In the genomic region with DNA sequence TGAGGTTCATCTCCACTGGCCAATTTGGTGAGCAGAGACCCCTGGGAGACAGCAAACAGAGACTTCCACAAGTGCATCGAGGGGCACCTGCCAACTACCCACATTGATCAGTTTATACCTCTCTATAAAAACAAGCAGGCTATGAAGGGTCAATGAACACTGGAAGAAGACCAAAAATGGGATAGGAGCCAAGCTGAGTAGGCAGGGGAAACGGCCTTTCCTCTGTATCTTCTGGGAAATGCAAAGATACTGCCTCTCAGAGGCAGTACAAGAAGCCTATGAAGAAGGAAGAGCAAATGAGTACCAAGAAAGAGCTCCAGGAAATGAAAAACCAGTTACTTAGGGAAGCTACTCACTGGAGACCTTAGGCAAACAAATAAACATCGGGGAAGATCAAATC, we compare ENCODE assay signal across 40 cellular contexts.
"Had no signal": no experiment of that assay in that cellular context is flagged by ENCODE, and none has a peak within 500 bp of the region (broad histone marks: within the 10 kb centered on the region; RNA-seq: fewer than 3 reads in every experiment).

No MANE protein-coding gene starts in this region.

- H3K27me3 ChIP-seq: ascending aorta, cardiac muscle cell had no signal

- H3K36me3 Mint-ChIP-seq: brain, WTC11 had no signal

- H3K36me3 ChIP-seq: ascending aorta, cardiac muscle cell, WERI-Rb-1 had no signal

- H3K4me3 Mint-ChIP-seq: activated CD4-positive, alpha-beta memory T cell treated with anti-CD3 and anti-CD28 coated beads, Interleukin-2, amount 10 ng/mL, durations not matched to agents 7 days and 5 days; activated CD4-positive, alpha-beta T cell treated with anti-CD3 and anti-CD28 coated beads for 36 hours; activated CD4-positive, alpha-beta T cell treated with anti-CD3 and anti-CD28 coated beads, Interleukin-2, amount 10 ng/mL, durations not matched to agents 7 days and 5 days; activated CD8-positive, alpha-beta memory T cell treated with anti-CD3 and anti-CD28 coated beads, Interleukin-2, amount 10 ng/mL, durations not matched to agents 7 days and 5 days; activated CD8-positive, alpha-beta T cell treated with anti-CD3 and anti-CD28 coated beads, Interleukin-2, amount 10 ng/mL, durations not matched to agents 7 days and 5 days; activated naive CD4-positive, alpha-beta T cell treated with anti-CD3 and anti-CD28 coated beads, Interleukin-2, amount 10 ng/mL, durations not matched to agents 7 days and 5 days; activated naive CD4-positive, alpha-beta T cell treated with anti-CD3 and anti-CD28 coated beads, Interleukin-2, amount 50 U/mL, for 24 hours; activated naive CD8-positive, alpha-beta T cell; activated naive CD8-positive, alpha-beta T cell treated with anti-CD3 and anti-CD28 coated beads, Interleukin-2, amount 10 ng/mL, durations not matched to agents 7 days and 5 days; activated naive CD8-positive, alpha-beta T cell treated with anti-CD3 and anti-CD28 coated beads, Interleukin-2, amount 50 U/mL, for 24 hours; activated T-cell treated with anti-CD3 and anti-CD28 coated beads, Interleukin-2, amount 50 U/mL, for 24 hours; brain; central memory CD8-positive, alpha-beta T cell; T-helper 1 cell treated with Interleukin-12 subunit alpha and Interleukin-12 subunit beta and Interleukin-4 antibody, amounts not matched to agents 30 μg/mL and 1 μg/mL, for 36 hours; T-helper 2 cell treated with Interferon-gamma antibody and Interleukin-4, amounts not matched to agents 5 μg/mL and 100 μg/mL, for 36 hours; WTC11 had no signal

- H3K9me3 Mint-ChIP-seq: activated CD4-positive, alpha-beta memory T cell treated with anti-CD3 and anti-CD28 coated beads, Interleukin-2, amount 10 ng/mL, durations not matched to agents 7 days and 5 days; activated CD4-positive, alpha-beta T cell treated with anti-CD3 and anti-CD28 coated beads, Interleukin-2, amount 10 ng/mL, durations not matched to agents 7 days and 5 days; activated naive CD4-positive, alpha-beta T cell treated with anti-CD3 and anti-CD28 coated beads, Interleukin-2, amount 10 ng/mL, durations not matched to agents 7 days and 5 days; activated naive CD4-positive, alpha-beta T cell treated with anti-CD3 and anti-CD28 coated beads, Interleukin-2, amount 50 U/mL, for 24 hours; activated naive CD8-positive, alpha-beta T cell treated with anti-CD3 and anti-CD28 coated beads, Interleukin-2, amount 10 ng/mL, durations not matched to agents 7 days and 5 days; activated naive CD8-positive, alpha-beta T cell treated with anti-CD3 and anti-CD28 coated beads, Interleukin-2, amount 50 U/mL, for 24 hours; activated T-helper 2 cell treated with anti-CD3 and anti-CD28 coated beads, Interferon-gamma antibody, Interleukin-2, Interleukin-4, amounts not matched to agents 10 μg/mL and 5 μg/mL and 100 μg/mL, durations not matched to agents 14 hours and 24 hours and 36 hours; central memory CD8-positive, alpha-beta T cell; T-helper 1 cell treated with Interleukin-12 subunit alpha and Interleukin-12 subunit beta and Interleukin-4 antibody, amounts not matched to agents 30 μg/mL and 1 μg/mL, for 36 hours; T-helper 2 cell treated with Interferon-gamma antibody and Interleukin-4, amounts not matched to agents 5 μg/mL and 100 μg/mL, for 36 hours had no signal

- DNase-seq: activated CD4-positive, alpha-beta memory T cell treated with anti-CD3 and anti-CD28 coated beads, Interleukin-2, amount 10 ng/mL, durations not matched to agents 7 days and 5 days; activated CD4-positive, alpha-beta T cell treated with anti-CD3 and anti-CD28 coated beads for 1 hour; activated CD4-positive, alpha-beta T cell treated with anti-CD3 and anti-CD28 coated beads for 36 hours; activated CD4-positive, alpha-beta T cell treated with anti-CD3 and anti-CD28 coated beads for 48 hours; activated CD4-positive, alpha-beta T cell treated with anti-CD3 and anti-CD28 coated beads, Interleukin-2, amount 10 ng/mL, durations not matched to agents 7 days and 5 days; activated CD4-positive, alpha-beta T cell treated with anti-CD3 and anti-CD28 coated beads, Interleukin-2, amount 50 U/mL, for 48 hours; activated CD4-positive, CD25-positive, alpha-beta regulatory T cell; activated CD8-positive, alpha-beta memory T cell treated with anti-CD3 and anti-CD28 coated beads for 24 hours; activated CD8-positive, alpha-beta memory T cell treated with anti-CD3 and anti-CD28 coated beads, Interleukin-2, amount 10 ng/mL, durations not matched to agents 7 days and 5 days; activated CD8-positive, alpha-beta memory T cell treated with anti-CD3 and anti-CD28 coated beads, Interleukin-2, amount 50 U/mL, for 48 hours; activated CD8-positive, alpha-beta T cell treated with anti-CD3 and anti-CD28 coated beads, Interleukin-2, amount 10 ng/mL, durations not matched to agents 7 days and 5 days; activated effector memory CD4-positive, alpha-beta T cell treated with Interleukin-2 at 50 U/mL for 16 hours; activated gamma-delta T cell; activated naive CD4-positive, alpha-beta T cell treated with anti-CD3 and anti-CD28 coated beads, Interleukin-2, amount 10 ng/mL, durations not matched to agents 7 days and 5 days; activated naive CD4-positive, alpha-beta T cell treated with Interleukin-2 at 50 U/mL for 16 hours; activated naive CD8-positive, alpha-beta T cell treated with anti-CD3 and anti-CD28 coated beads, Interleukin-2, amount 10 ng/mL, durations not matched to agents 7 days and 5 days; activated naive CD8-positive, alpha-beta T cell treated with anti-CD3 and anti-CD28 coated beads, Interleukin-2, amount 50 U/mL, for 24 hours; activated T-cell treated with anti-CD3 and anti-CD28 coated beads, Interleukin-2, amount 50 U/mL, for 24 hours; activated T-cell treated with anti-CD3 and anti-CD28 coated beads, Interleukin-2, amount 50 U/mL, for 48 hours; amygdala; anterior cingulate cortex; caudate nucleus; cerebellar nuclear complex; T-helper 1 cell; T-helper 2 cell; T-helper 9 cell; WERI-Rb-1 had no signal

- H3K27ac Mint-ChIP-seq: activated CD4-positive, alpha-beta memory T cell treated with anti-CD3 and anti-CD28 coated beads, Interleukin-2, amount 10 ng/mL, durations not matched to agents 7 days and 5 days; activated CD4-positive, alpha-beta T cell treated with anti-CD3 and anti-CD28 coated beads for 36 hours; activated CD4-positive, alpha-beta T cell treated with anti-CD3 and anti-CD28 coated beads, Interleukin-2, amount 10 ng/mL, durations not matched to agents 7 days and 5 days; activated CD8-positive, alpha-beta memory T cell treated with anti-CD3 and anti-CD28 coated beads, Interleukin-2, amount 10 ng/mL, durations not matched to agents 7 days and 5 days; activated CD8-positive, alpha-beta T cell treated with anti-CD3 and anti-CD28 coated beads, Interleukin-2, amount 10 ng/mL, durations not matched to agents 7 days and 5 days; activated naive CD4-positive, alpha-beta T cell treated with anti-CD3 and anti-CD28 coated beads, Interleukin-2, amount 10 ng/mL, durations not matched to agents 7 days and 5 days; activated naive CD4-positive, alpha-beta T cell treated with anti-CD3 and anti-CD28 coated beads, Interleukin-2, amount 50 U/mL, for 24 hours; activated naive CD8-positive, alpha-beta T cell; activated naive CD8-positive, alpha-beta T cell treated with anti-CD3 and anti-CD28 coated beads, Interleukin-2, amount 10 ng/mL, durations not matched to agents 7 days and 5 days; activated naive CD8-positive, alpha-beta T cell treated with anti-CD3 and anti-CD28 coated beads, Interleukin-2, amount 50 U/mL, for 24 hours; activated T-cell treated with anti-CD3 and anti-CD28 coated beads, Interleukin-2, amount 50 U/mL, for 24 hours; activated T-helper 2 cell treated with anti-CD3 and anti-CD28 coated beads, Interferon-gamma antibody, Interleukin-2, Interleukin-4, amounts not matched to agents 10 μg/mL and 5 μg/mL and 100 μg/mL, durations not matched to agents 14 hours and 24 hours and 36 hours; brain; T-helper 1 cell treated with Interleukin-12 subunit alpha and Interleukin-12 subunit beta and Interleukin-4 antibody, amounts not matched to agents 30 μg/mL and 1 μg/mL, for 36 hours; T-helper 2 cell treated with Interferon-gamma antibody and Interleukin-4, amounts not matched to agents 5 μg/mL and 100 μg/mL, for 36 hours; WTC11 had no signal

- H3K9me3 ChIP-seq: ascending aorta had no signal

- H3K27me3 Mint-ChIP-seq: activated CD4-positive, alpha-beta memory T cell treated with anti-CD3 and anti-CD28 coated beads, Interleukin-2, amount 10 ng/mL, durations not matched to agents 7 days and 5 days; activated CD4-positive, alpha-beta T cell treated with anti-CD3 and anti-CD28 coated beads for 36 hours; activated CD4-positive, alpha-beta T cell treated with anti-CD3 and anti-CD28 coated beads, Interleukin-2, amount 10 ng/mL, durations not matched to agents 7 days and 5 days; activated CD8-positive, alpha-beta memory T cell treated with anti-CD3 and anti-CD28 coated beads, Interleukin-2, amount 10 ng/mL, durations not matched to agents 7 days and 5 days; activated naive CD4-positive, alpha-beta T cell treated with anti-CD3 and anti-CD28 coated beads, Interleukin-2, amount 10 ng/mL, durations not matched to agents 7 days and 5 days; activated naive CD4-positive, alpha-beta T cell treated with anti-CD3 and anti-CD28 coated beads, Interleukin-2, amount 50 U/mL, for 24 hours; activated naive CD8-positive, alpha-beta T cell; activated naive CD8-positive, alpha-beta T cell treated with anti-CD3 and anti-CD28 coated beads, Interleukin-2, amount 10 ng/mL, durations not matched to agents 7 days and 5 days; activated naive CD8-positive, alpha-beta T cell treated with anti-CD3 and anti-CD28 coated beads, Interleukin-2, amount 50 U/mL, for 24 hours; activated T-cell treated with anti-CD3 and anti-CD28 coated beads, Interleukin-2, amount 50 U/mL, for 24 hours; brain; central memory CD8-positive, alpha-beta T cell had no signal

- H3K27ac ChIP-seq: ascending aorta, cardiac muscle cell, WERI-Rb-1 had no signal

- FAIRE-seq: bronchial epithelial cell, TTC549 had no signal

- H3K4me3 ChIP-seq: ascending aorta, cardiac muscle cell had no signal

- H3K4me1 Mint-ChIP-seq: activated CD4-positive, alpha-beta memory T cell treated with anti-CD3 and anti-CD28 coated beads, Interleukin-2, amount 10 ng/mL, durations not matched to agents 7 days and 5 days; activated CD4-positive, alpha-beta T cell treated with anti-CD3 and anti-CD28 coated beads, Interleukin-2, amount 10 ng/mL, durations not matched to agents 7 days and 5 days; activated CD8-positive, alpha-beta memory T cell treated with anti-CD3 and anti-CD28 coated beads, Interleukin-2, amount 10 ng/mL, durations not matched to agents 7 days and 5 days; activated naive CD4-positive, alpha-beta T cell treated with anti-CD3 and anti-CD28 coated beads, Interleukin-2, amount 10 ng/mL, durations not matched to agents 7 days and 5 days; activated naive CD8-positive, alpha-beta T cell treated with anti-CD3 and anti-CD28 coated beads, Interleukin-2, amount 10 ng/mL, durations not matched to agents 7 days and 5 days; brain; central memory CD8-positive, alpha-beta T cell; WTC11 had no signal

- H3K4me1 ChIP-seq: ascending aorta had no signal

- ATAC-seq: activated CD4-positive, alpha-beta T cell treated with anti-CD3 and anti-CD28 coated beads for 36 hours; activated CD4-positive, CD25-positive, alpha-beta regulatory T cell treated with anti-CD3 and anti-CD28 coated beads, Interleukin-2, amount 50 U/mL, for 24 hours; activated CD8-positive, alpha-beta memory T cell treated with anti-CD3 and anti-CD28 coated beads, Interleukin-2, amount 10 ng/mL, durations not matched to agents 7 days and 5 days; activated CD8-positive, alpha-beta T cell treated with anti-CD3 and anti-CD28 coated beads, Interleukin-2, amount 10 ng/mL, durations not matched to agents 7 days and 5 days; activated naive CD8-positive, alpha-beta T cell treated with anti-CD3 and anti-CD28 coated beads, Interleukin-2, amount 50 U/mL, for 24 hours; WTC11 had no signal
